In the genomic region with DNA sequence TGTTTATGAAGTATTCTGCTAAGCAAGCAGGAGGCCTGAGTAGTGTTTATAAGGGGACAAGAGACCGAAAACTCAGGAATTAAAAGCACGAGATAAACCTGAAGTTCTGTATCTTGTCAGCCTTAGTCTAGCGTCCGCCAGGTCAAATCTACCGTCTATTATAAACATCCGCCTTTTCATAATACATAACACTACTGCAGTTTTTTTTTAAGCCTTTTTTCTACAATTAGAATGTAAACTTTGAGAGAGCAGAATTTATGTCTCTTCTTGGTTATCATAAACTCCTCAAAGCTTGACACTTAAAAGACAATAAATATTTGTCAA, we compare ENCODE assay signal across 14 cellular contexts.
DNase-seq lines count a peak whose midpoint lies in the region; ATAC-seq and TF ChIP-seq lines count a peak whose summit lies in the region.
"Had no signal": no experiment of that assay in that cellular context is flagged by ENCODE, and none has a peak within 500 bp of the region (broad histone marks: within the 10 kb centered on the region; RNA-seq: fewer than 3 reads in every experiment).

No MANE protein-coding gene starts in this region.

- no peak for TF ChIP-seq EP300 in ovary (IDR thresholded peaks at IDR 0.05)

- H3K4me3 ChIP-seq in CD4-positive, CD25-positive, alpha-beta regulatory T cell (ENCODE audit: low read depth, low read length), result peak overlapping the region; percentile 21
- H3K4me3 ChIP-seq in Loucy (ENCODE audit: low read length, poor library complexity, severe bottlenecking), result peak overlapping the region; percentile 30
- H3K4me3 ChIP-seq in left lung, result no peak overlapping the region
- no peak overlapping the region for H3K4me3 ChIP-seq in ovary

- H2AFZ ChIP-seq in Loucy (ENCODE audit: low read length), result peak overlapping the region; percentile 41

- H3K4me3 Mint-ChIP-seq in CD4-positive, CD25-positive, alpha-beta regulatory T cell, result no peak overlapping the region
- H3K4me3 Mint-ChIP-seq: activated CD4-positive, alpha-beta memory T cell treated with anti-CD3 and anti-CD28 coated beads for 36 hours had no signal

- H3K27ac ChIP-seq in CD4-positive, CD25-positive, alpha-beta regulatory T cell (ENCODE audit: insufficient read depth, low read length, poor library complexity, severe bottlenecking), result no peak overlapping the region
- peak overlapping the region; percentile 57 to 76 for H3K27ac ChIP-seq in left lung
- H3K27ac ChIP-seq in ovary, result peak overlapping the region in 1 of 2 donors; percentile 13

- TF ChIP-seq POLR2A in ovary (IDR thresholded peaks at IDR 0.05), result no peak

- H3K9me3 ChIP-seq in CD4-positive, CD25-positive, alpha-beta regulatory T cell (ENCODE audit: control insufficient read depth in 2 of 2, low read length in 2 of 2), result no peaks in the 10 kb centered on the region
- H3K9me3 ChIP-seq in Loucy (ENCODE audit: insufficient read depth, low read depth, low read length) (no peaks in the 10 kb centered on the region), left lung (no peaks in the 10 kb centered on the region), ovary (no peaks in the 10 kb centered on the region)

- H3K9ac ChIP-seq in Loucy (ENCODE audit: low read depth, low read length, poor library complexity, severe bottlenecking), result no peak overlapping the region

- no peaks in the 10 kb centered on the region for H3K4me1 ChIP-seq in CD4-positive, CD25-positive, alpha-beta regulatory T cell (ENCODE audit: control insufficient read depth, insufficient read depth, low read length, poor library complexity, severe bottlenecking)
- H3K4me1 ChIP-seq in Loucy (ENCODE audit: insufficient read depth, low read length, poor library complexity, severe bottlenecking) (no peaks in the 10 kb centered on the region), left lung (peaks cover 5 to 30% of the 10 kb centered on the region in 2 donors), ovary (ENCODE audit: insufficient read depth) (peaks cover 2% of the 10 kb centered on the region)

- peaks cover 4 to 16% (median 8%) of the 10 kb centered on the region in 4 donors for H3K4me1 Mint-ChIP-seq in CD4-positive, CD25-positive, alpha-beta regulatory T cell

- 3 to 13% (median 8%) methylated on average over 6 of the region's 6 CpGs for WGBS in ovary, 3 donors

- H3F3A ChIP-seq in Loucy (ENCODE audit: low read depth), result no peaks in the 10 kb centered on the region

- H3K4me2 ChIP-seq in Loucy (ENCODE audit: low read depth, low read length, poor library complexity, severe bottlenecking), result peak overlapping the region; percentile 28

- no peaks in the 10 kb centered on the region for H3K36me3 Mint-ChIP-seq in CD4-positive, CD25-positive, alpha-beta regulatory T cell
- H3K36me3 Mint-ChIP-seq: activated CD4-positive, alpha-beta memory T cell treated with anti-CD3 and anti-CD28 coated beads for 36 hours; CD8-positive, alpha-beta memory T cell had no signal

- no peaks in the 10 kb centered on the region for H3K27me3 Mint-ChIP-seq in CD4-positive, CD25-positive, alpha-beta regulatory T cell
- H3K27me3 Mint-ChIP-seq: activated CD4-positive, alpha-beta memory T cell treated with anti-CD3 and anti-CD28 coated beads for 36 hours; CD8-positive, alpha-beta memory T cell had no signal

- H3K9me2 ChIP-seq in Loucy (replicated peaks; ENCODE audit: low read depth, low read length), result no peaks in the 10 kb centered on the region

- H3K27ac Mint-ChIP-seq in CD4-positive, CD25-positive, alpha-beta regulatory T cell, result peak overlapping the region in 1 of 3 donors; percentile 26
- H3K27ac Mint-ChIP-seq: activated CD4-positive, alpha-beta memory T cell treated with anti-CD3 and anti-CD28 coated beads for 36 hours had no signal

- TF ChIP-seq CTCF in Loucy (conservative IDR thresholded peaks at IDR 0.05; ENCODE audit: low read length) (no peak), left lung (IDR thresholded peaks at IDR 0.05) (no peak), ovary (IDR thresholded peaks at IDR 0.05) (no peak)

- no peaks in the 10 kb centered on the region for H3K79me2 ChIP-seq in Loucy (ENCODE audit: insufficient read depth, low read length)

- no peak for ATAC-seq in CD4-positive, CD25-positive, alpha-beta regulatory T cell (ENCODE audit: low read depth in 2 of 2)
- ATAC-seq in GM19328 (IDR thresholded peaks at IDR 0.05; ENCODE audit: unreplicated experiment), result peak; percentile 22
- ATAC-seq in left lung, result no peak
- no peak for ATAC-seq in GM18858 (IDR thresholded peaks at IDR 0.05; ENCODE audit: unreplicated experiment)
- no peak for ATAC-seq in GM21528 (IDR thresholded peaks at IDR 0.05; ENCODE audit: low FRiP score, unreplicated experiment)

- peaks cover 0 to 1% (median 0%) of the 10 kb centered on the region in 7 donors for H3K9me3 Mint-ChIP-seq in CD4-positive, CD25-positive, alpha-beta regulatory T cell
- H3K9me3 Mint-ChIP-seq: activated CD4-positive, alpha-beta memory T cell treated with anti-CD3 and anti-CD28 coated beads for 36 hours; CD8-positive, alpha-beta memory T cell had no signal

- no peaks in the 10 kb centered on the region for H3K36me3 ChIP-seq in CD4-positive, CD25-positive, alpha-beta regulatory T cell (ENCODE audit: control insufficient read depth, insufficient read depth, low read length)
- H3K36me3 ChIP-seq in Loucy (ENCODE audit: insufficient read depth, low read length) (no peaks in the 10 kb centered on the region), left lung (peaks cover 0 to 20% of the 10 kb centered on the region in 2 donors), ovary (no peaks in the 10 kb centered on the region)

- intact Hi-C loops in left lung (cut with DNase I), result no loop called here
- intact Hi-C loops in cardiac septum (cut with DNase I), result no loop called here
- intact Hi-C loops in ovary (cut with DNase I), result no loop called here

- no peak for DNase-seq in CD4-positive, CD25-positive, alpha-beta regulatory T cell
- DNase-seq in left lung (no peak), cardiac septum (ENCODE audit: low spot score) (no peak), ovary (no peak)
- DNase-seq: activated CD4-positive, alpha-beta memory T cell treated with anti-CD3 and anti-CD28 coated beads for 36 hours; amniotic stem cell; CD8-positive, alpha-beta memory T cell; NCI-H524 treated with DMSO at 0.1 percent for 48 hours; small intestine; stimulated activated CD8-positive, alpha-beta memory T cell treated with anti-CD3 and anti-CD28 coated beads, Interleukin-4, amount 100 ng/mL, for 48 hours had no signal

- H4K20me1 ChIP-seq in Loucy (ENCODE audit: insufficient read depth, low read length, poor library complexity, severe bottlenecking), result no peaks in the 10 kb centered on the region

- no peaks in the 10 kb centered on the region for H3K27me3 ChIP-seq in CD4-positive, CD25-positive, alpha-beta regulatory T cell (ENCODE audit: control insufficient read depth, insufficient read depth, low read length)
- H3K27me3 ChIP-seq in Loucy (ENCODE audit: insufficient read depth, low read length, poor library complexity, severe bottlenecking) (no peaks in the 10 kb centered on the region), left lung (no peaks in the 10 kb centered on the region), ovary (no peaks in the 10 kb centered on the region)

Comparison
In these comparisons a context has a peak if more than half of its experiments do, and no peak if none do; other contexts are left out.
1. H3K4me3 ChIP-seq: peak in CD4-positive, CD25-positive, alpha-beta regulatory T cell (single experiment) and Loucy (single experiment); none in left lung (0 of 2) and ovary (single experiment).